Comparison of ENCODE assay signal across 1 cellular context in genomic region chr3:65914740-65915366, GRCh38.
TF ChIP-seq lines count a peak whose summit lies in the region.

No MANE protein-coding gene starts in this region.

TF ChIP-seq in WTC11, 78 proteins besides CTCF, POLR2A, EP300 and RAD21 (continued from another document):
- TF ChIP-seq ATF2 (CRISPR knock-in tag; IDR thresholded peaks at IDR 0.05; ENCODE audit: borderline replicate concordance, low read depth), result no peak
- no peak for TF ChIP-seq FOXJ3 (CRISPR knock-in tag; IDR thresholded peaks at IDR 0.05; ENCODE audit: borderline replicate concordance)
TF ChIP-seq in WTC11: peak in this region for 0.
